In genomic region chr11:93783362-93783761, GRCh38 we compare ENCODE assay signal across 8 cellular contexts. TPM values are rescaled to one million over a fixed set of nuclear protein-coding genes. Genes with fewer than 3 reads are reported as not detected.
DNase-seq lines count a peak whose midpoint lies in the region; ATAC-seq and TF ChIP-seq lines count a peak whose summit lies in the region.

No MANE protein-coding gene starts in this region.

- H3K9me3 ChIP-seq in SJCRH30 (replicated peaks), result no peaks in the 10 kb centered on the region
- H3K9me3 ChIP-seq in sigmoid colon, result no peaks in the 10 kb centered on the region

- peak overlapping the region; percentile 95 for H3K4me3 ChIP-seq in GM06990 (replicated peaks; ENCODE audit: low read depth, low read length)
- peak overlapping the region; percentile 90 for H3K4me3 ChIP-seq in SJCRH30
- peak overlapping the region; percentile 93 for H3K4me3 ChIP-seq in fibroblast of pulmonary artery (replicated peaks; ENCODE audit: low read depth, low read length)
- peak overlapping the region; percentile 72 to 97 (median 88) for H3K4me3 ChIP-seq in sigmoid colon

- H3K4me1 ChIP-seq in SJCRH30 (no peaks in the 10 kb centered on the region), sigmoid colon (peaks cover 0 to 39% (median 37%) of the 10 kb centered on the region in 4 donors)

- H3K36me3 ChIP-seq in GM06990 (ENCODE audit: control insufficient read depth, insufficient read depth, low read length), result no peaks in the 10 kb centered on the region
- H3K36me3 ChIP-seq in SJCRH30, result 0 out of 2 replicates have a peak, but pooled peaks cover under 1% of the 10 kb centered on the region
- peaks cover 0 to 7% (median 0%) of the 10 kb centered on the region in 4 donors for H3K36me3 ChIP-seq in sigmoid colon

- no peak for TF ChIP-seq EP300 in sigmoid colon (IDR thresholded peaks at IDR 0.05)

- no peaks in the 10 kb centered on the region for H3K27me3 ChIP-seq in GM06990 (replicated peaks; ENCODE audit: control insufficient read depth, insufficient read depth, low read length)
- no peaks in the 10 kb centered on the region for H3K27me3 ChIP-seq in SJCRH30
- H3K27me3 ChIP-seq in sigmoid colon, result no peaks in the 10 kb centered on the region

- TF ChIP-seq CTCF in GM06990 (IDR thresholded peaks at IDR 0.05; ENCODE audit: insufficient read depth, low read length, poor library complexity, severe bottlenecking) (no peak), fibroblast of pulmonary artery (IDR thresholded peaks at IDR 0.05; ENCODE audit: low read length, missing control alignments) (no peak), sigmoid colon (IDR thresholded peaks at IDR 0.05) (no peak)

- DNase-seq in GM06990 (ENCODE audit: extremely low read depth, insufficient read length) (no peak), SJCRH30 (peak in 1 of 2 experiments; percentile 0), fibroblast of pulmonary artery (ENCODE audit: low read depth) (no peak), sigmoid colon (no peak), germinal center (ENCODE audit: low spot score) (no peak)

- intact Hi-C loops in sigmoid colon (cut with DNase I), result loop anchor here (10.0 kb wide), 1 partner anchor 119 kb away; the partner anchor contains the start of gene CEP295

- no peak for TF ChIP-seq POLR2A in sigmoid colon (IDR thresholded peaks at IDR 0.05)

- peak overlapping the region; percentile 88; the same call in 1 of the 2 replicates for H3K27ac ChIP-seq in SJCRH30
- H3K27ac ChIP-seq in sigmoid colon, result peak overlapping the region; percentile 93 to 98 (median 96)

- ATAC-seq in GM19452 (IDR thresholded peaks at IDR 0.05; ENCODE audit: unreplicated experiment) (no peak), GM21576 (IDR thresholded peaks at IDR 0.05; ENCODE audit: unreplicated experiment) (no peak), GM18858 (IDR thresholded peaks at IDR 0.05; ENCODE audit: unreplicated experiment) (no peak)

- WGBS in sigmoid colon, 2 donors, result 44 to 59% methylated on average over 7 of the region's 7 CpGs

RNA-seq across cellular contexts. Expression of gene MED17, which starts 0.7 kb away (rescaled TPM):
- 29.0 TPM in 2 replicates for total RNA-seq in SJCRH30 (2014; rRNA removed; shearing (Covaris generic))
- total RNA-seq in sigmoid colon, result 10 to 100 TPM; 19.9 to 28.9 (median 23.9) TPM
- 10 to 100 TPM in 1 of 3 donors, 1 to 10 TPM in 2; 7.2 to 12.8 (median 9.7) TPM for polyA plus RNA-seq in sigmoid colon

RNA-seq across cellular contexts. Expression of gene C11orf54, which starts 41.9 kb away (rescaled TPM):
- 22.3 and 23.9 TPM in 2 replicates for total RNA-seq in SJCRH30 (2014; rRNA removed; shearing (Covaris generic))
- 10 to 100 TPM; 34.9 to 56.0 (median 45.2) TPM for total RNA-seq in sigmoid colon
- 10 to 100 TPM; 23.7 to 82.8 (median 43.8) TPM for polyA plus RNA-seq in sigmoid colon

RNA-seq across cellular contexts. Expression of gene TAF1D, which starts 42.1 kb away (rescaled TPM):
- total RNA-seq in SJCRH30 (2014; rRNA removed; shearing (Covaris generic)), result 223 and 227 TPM in 2 replicates
- total RNA-seq in sigmoid colon, result 100 to 1,000 TPM in 1 of 4 donors, 10 to 100 TPM in 3; 89.2 to 111 (median 94.4) TPM
- 10 to 100 TPM; 22.4 to 87.3 (median 68.5) TPM for polyA plus RNA-seq in sigmoid colon
